ENCODE assay signal across 1 cellular context in genomic region chr19:44304659-44305193, GRCh38.
TF ChIP-seq lines count a peak whose summit lies in the region.

Gene ZNF235, minus strand, starts transcription at chr19:44305025. Its CDS starts 1,621 bp downstream, at chr19:44303404.

TF ChIP-seq in HepG2, 621 proteins besides CTCF, POLR2A, EP300 and RAD21 (continued from another document and continues in another):
- peak; percentile 84; the same call in 1 of the 2 replicates for TF ChIP-seq ARID4A (CRISPR knock-in tag; IDR thresholded peaks at IDR 0.05; ENCODE audit: borderline replicate concordance)
- TF ChIP-seq DRAP1 (CRISPR knock-in tag; IDR thresholded peaks at IDR 0.05) = peak; percentile 25; the same call in 1 of the 2 replicates
- no peak for TF ChIP-seq ZNF557 (CRISPR knock-in tag; IDR thresholded peaks at IDR 0.05)
- no peak for TF ChIP-seq NR0B2 (CRISPR knock-in tag; IDR thresholded peaks at IDR 0.05)
- TF ChIP-seq ZNF274 (CRISPR knock-in tag; IDR thresholded peaks at IDR 0.05) = peak; percentile 76; the same call in 1 of the 2 replicates
- no peak for TF ChIP-seq ZNF761 (CRISPR knock-in tag; conservative IDR thresholded peaks at IDR 0.05)
- no peak; the same call in 1 of the 2 replicates for TF ChIP-seq MIXL1 (CRISPR knock-in tag; IDR thresholded peaks at IDR 0.05)
- peak; percentile 90 for TF ChIP-seq GABPA (IDR thresholded peaks at IDR 0.05; ENCODE audit: low read depth, low read length)
- peak; percentile 98 for TF ChIP-seq GABPA (CRISPR knock-in tag; IDR thresholded peaks at IDR 0.05; ENCODE audit: low read depth)
- no peak for TF ChIP-seq POLR2AphosphoS2 (IDR thresholded peaks at IDR 0.05; ENCODE audit: low read depth, low read length)
- peak; percentile 90 for TF ChIP-seq ZNF225 (CRISPR knock-in tag; IDR thresholded peaks at IDR 0.05)
- TF ChIP-seq, protein P1, sequence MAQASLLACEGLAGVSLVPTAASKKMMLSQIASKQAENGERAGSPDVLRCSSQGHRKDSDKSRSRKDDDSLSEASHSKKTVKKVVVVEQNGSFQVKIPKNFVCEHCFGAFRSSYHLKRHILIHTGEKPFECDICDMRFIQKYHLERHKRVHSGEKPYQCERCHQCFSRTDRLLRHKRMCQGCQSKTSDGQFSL (CRISPR knock-in tag; IDR thresholded peaks at IDR 0.05) = no peak
- peak; percentile 18; the same call in 1 of the 2 replicates for TF ChIP-seq PRDM15 (CRISPR knock-in tag; IDR thresholded peaks at IDR 0.05)
- TF ChIP-seq CREM (IDR thresholded peaks at IDR 0.05) = peak; percentile 99
- no peak for TF ChIP-seq CREM (CRISPR knock-in tag; IDR thresholded peaks at IDR 0.05)
- TF ChIP-seq ZNF468 (CRISPR knock-in tag; IDR thresholded peaks at IDR 0.05) = 0 out of 2 replicates have a peak, but pooled peaks have one; percentile 48
- TF ChIP-seq, protein P2, sequence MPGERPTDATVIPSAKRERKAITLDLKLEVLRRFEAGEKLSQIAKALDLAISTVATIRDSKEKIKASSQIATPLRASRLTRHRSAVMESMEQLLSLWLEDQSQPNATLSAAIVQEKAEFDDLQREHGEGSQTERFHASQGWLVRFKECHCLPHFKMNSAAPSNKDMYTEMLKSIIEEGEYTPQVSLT (CRISPR knock-in tag; IDR thresholded peaks at IDR 0.05; ENCODE audit: borderline replicate concordance, low read depth) = no peak
- 0 out of 2 replicates have a peak, but pooled peaks have one; percentile 42 for TF ChIP-seq BRD4 (CRISPR knock-in tag; IDR thresholded peaks at IDR 0.05)
- TF ChIP-seq FOXP4 (CRISPR knock-in tag; IDR thresholded peaks at IDR 0.05) = no peak
- 0 out of 2 replicates have a peak, but pooled peaks have one; percentile 36 for TF ChIP-seq NKX3-1 (CRISPR knock-in tag; IDR thresholded peaks at IDR 0.05)
- peak; percentile 46; the same call in 1 of the 2 replicates for TF ChIP-seq ZFP41 (CRISPR knock-in tag; IDR thresholded peaks at IDR 0.05; ENCODE audit: borderline replicate concordance)
- no peak for TF ChIP-seq NFE2 (CRISPR knock-in tag; IDR thresholded peaks at IDR 0.05)
- no peak for TF ChIP-seq ZNF20 (CRISPR knock-in tag; IDR thresholded peaks at IDR 0.05)
- peak; percentile 66 for TF ChIP-seq ZFY (CRISPR knock-in tag; IDR thresholded peaks at IDR 0.05)
- TF ChIP-seq TP53 (CRISPR knock-in tag; conservative IDR thresholded peaks at IDR 0.05) = no peak; the same call in 1 of the 2 replicates
- no peak for TF ChIP-seq RXRA (CRISPR knock-in tag; IDR thresholded peaks at IDR 0.05)
- TF ChIP-seq ZBTB25 (CRISPR knock-in tag; IDR thresholded peaks at IDR 0.05) = 0 out of 2 replicates have a peak, but pooled peaks have one; percentile 28
- no peak for TF ChIP-seq ZFP1 (CRISPR knock-in tag; IDR thresholded peaks at IDR 0.05)
- no peak; the same call in 1 of the 2 replicates for TF ChIP-seq ZNF570 (CRISPR knock-in tag; IDR thresholded peaks at IDR 0.05; ENCODE audit: borderline replicate concordance)
- no peak for TF ChIP-seq SKIL (CRISPR knock-in tag; IDR thresholded peaks at IDR 0.05; ENCODE audit: borderline replicate concordance)
- TF ChIP-seq ZNF160 (CRISPR knock-in tag; IDR thresholded peaks at IDR 0.05) = 0 out of 2 replicates have a peak, but pooled peaks have one; percentile 44
- TF ChIP-seq, protein P3, sequence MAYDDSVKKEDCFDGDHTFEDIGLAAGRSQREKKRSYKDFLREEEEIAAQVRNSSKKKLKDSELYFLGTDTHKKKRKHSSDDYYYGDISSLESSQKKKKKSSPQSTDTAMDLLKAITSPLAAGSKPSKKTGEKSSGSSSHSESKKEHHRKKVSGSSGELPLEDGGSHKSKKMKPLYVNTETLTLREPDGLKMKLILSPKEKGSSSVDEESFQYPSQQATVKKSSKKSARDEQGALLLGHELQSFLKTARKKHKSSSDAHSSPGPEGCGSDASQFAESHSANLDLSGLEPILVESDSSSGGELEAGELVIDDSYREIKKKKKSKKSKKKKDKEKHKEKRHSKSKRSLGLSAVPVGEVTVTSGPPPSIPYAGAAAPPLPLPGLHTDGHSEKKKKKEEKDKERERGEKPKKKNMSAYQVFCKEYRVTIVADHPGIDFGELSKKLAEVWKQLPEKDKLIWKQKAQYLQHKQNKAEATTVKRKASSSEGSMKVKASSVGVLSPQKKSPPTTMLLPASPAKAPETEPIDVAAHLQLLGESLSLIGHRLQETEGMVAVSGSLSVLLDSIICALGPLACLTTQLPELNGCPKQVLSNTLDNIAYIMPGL (CRISPR knock-in tag; IDR thresholded peaks at IDR 0.05; ENCODE audit: borderline replicate concordance in 1 of 2, low read depth in 1 of 2) = peak; percentile 44 to 45; a peak in 1 of 4 replicates
- TF ChIP-seq ZNF782 (CRISPR knock-in tag; IDR thresholded peaks at IDR 0.05; ENCODE audit: borderline replicate concordance) = 0 out of 2 replicates have a peak, but pooled peaks have one; percentile 36
- TF ChIP-seq ZNF878 (CRISPR knock-in tag; IDR thresholded peaks at IDR 0.05) = no peak
- no peak for TF ChIP-seq ZNF7 (CRISPR knock-in tag; IDR thresholded peaks at IDR 0.05)
- peak; percentile 48; the same call in 1 of the 2 replicates for TF ChIP-seq SALL2 (CRISPR knock-in tag; IDR thresholded peaks at IDR 0.05)
- TF ChIP-seq BATF2 (CRISPR knock-in tag; IDR thresholded peaks at IDR 0.05) = no peak
- TF ChIP-seq ZNF883 (CRISPR knock-in tag; IDR thresholded peaks at IDR 0.05; ENCODE audit: not compliant biosample characterization) = peak; percentile 91
- no peak for TF ChIP-seq DNMT3B (CRISPR knock-in tag; conservative IDR thresholded peaks at IDR 0.05)
- TF ChIP-seq ERF (CRISPR knock-in tag; IDR thresholded peaks at IDR 0.05) = peak; percentile 62
- TF ChIP-seq ASH2L (IDR thresholded peaks at IDR 0.05; ENCODE audit: insufficient read length, low read depth, low read length) = peak; percentile 51
- no peak for TF ChIP-seq NR2F6 (IDR thresholded peaks at IDR 0.05)
- no peak for TF ChIP-seq NR2F6 (CRISPR knock-in tag; IDR thresholded peaks at IDR 0.05)
- TF ChIP-seq CC2D1A (CRISPR knock-in tag; IDR thresholded peaks at IDR 0.05) = no peak
- TF ChIP-seq ZKSCAN1 (IDR thresholded peaks at IDR 0.05; ENCODE audit: low read length) = no peak
- 0 out of 2 replicates have a peak, but pooled peaks have one; percentile 16 for TF ChIP-seq ZNF549 (CRISPR knock-in tag; IDR thresholded peaks at IDR 0.05)
- no peak for TF ChIP-seq ZMAT5 (CRISPR knock-in tag; IDR thresholded peaks at IDR 0.05; ENCODE audit: borderline replicate concordance, low read depth)
- no peak for TF ChIP-seq RARG (CRISPR knock-in tag; IDR thresholded peaks at IDR 0.05; ENCODE audit: low read depth)
